In genomic region chr1:12184008-12184681, GRCh38 we compare ENCODE assay signal across 1 cellular context.
TF ChIP-seq lines count a peak whose summit lies in the region.

No MANE protein-coding gene starts in this region.

TF ChIP-seq in K562, 482 proteins besides CTCF, POLR2A, EP300 and RAD21 (continued from another document):
- TF ChIP-seq ZBTB7A (IDR thresholded peaks at IDR 0.05; ENCODE audit: borderline replicate concordance, control insufficient read depth, low read depth, low read length) (peak; percentile 81), ZNF644 (tag; IDR thresholded peaks at IDR 0.05; ENCODE audit: low read depth) (no peak), ZNF384 (IDR thresholded peaks at IDR 0.05; ENCODE audit: low read depth, low read length) (peak; percentile 44; the same call in 1 of the 2 replicates), POLR2G (IDR thresholded peaks at IDR 0.05; ENCODE audit: low read depth, low read length) (0 out of 2 replicates have a peak, but pooled peaks have one; percentile 23), GTF2B (IDR thresholded peaks at IDR 0.05; ENCODE audit: extremely low read depth, insufficient read length) (no peak), TEAD1 (CRISPR knock-in tag; IDR thresholded peaks at IDR 0.05) (no peak), ZNF146 (CRISPR knock-in tag; IDR thresholded peaks at IDR 0.05; ENCODE audit: unreplicated experiment) (no peak), SPI1 (IDR thresholded peaks at IDR 0.05; ENCODE audit: borderline replicate concordance, low read depth, low read length) (peak; percentile 93), VEZF1 (CRISPR knock-in tag; IDR thresholded peaks at IDR 0.05) (peak; percentile 73), HMGN3 (IDR thresholded peaks at IDR 0.05; ENCODE audit: borderline replicate concordance, extremely low read depth, insufficient read length, low read depth, low read length) (peak; percentile 8)
